Comparison of ENCODE assay signal across 17 cellular contexts in genomic region chr7:64515330-64515729, GRCh38. TPM values are rescaled to one million over a fixed set of nuclear protein-coding genes. Genes with fewer than 3 reads are reported as not detected.
DNase-seq lines count a peak whose midpoint lies in the region; ATAC-seq lines count a peak whose summit lies in the region.
"Had no signal": no experiment of that assay in that cellular context is flagged by ENCODE, and none has a peak within 500 bp of the region (broad histone marks: within the 10 kb centered on the region; RNA-seq: fewer than 3 reads in every experiment).

No MANE protein-coding gene starts in this region.

- no peaks in the 10 kb centered on the region for H3K27me3 Mint-ChIP-seq in CD4-positive, alpha-beta memory T cell
- H3K27me3 Mint-ChIP-seq: T-helper 17 cell had no signal

- peaks cover 53 to 64% of the 10 kb centered on the region in 2 donors for H3K36me3 Mint-ChIP-seq in CD4-positive, alpha-beta memory T cell

- no peaks in the 10 kb centered on the region for H3K36me3 ChIP-seq in CD4-positive, alpha-beta memory T cell (ENCODE audit: insufficient read depth, low read length)

- H3K27ac ChIP-seq in caudate nucleus (ENCODE audit: low read depth, low read length), result peak overlapping the region; percentile 40
- H3K27ac ChIP-seq in CD4-positive, alpha-beta memory T cell (ENCODE audit: low read depth, low read length), result no peak overlapping the region

- H3K27me3 ChIP-seq in CD4-positive, alpha-beta memory T cell (ENCODE audit: insufficient read depth, low read length), result no peaks in the 10 kb centered on the region

- H3K9me3 Mint-ChIP-seq in CD4-positive, alpha-beta memory T cell, result peaks cover 0 to 85% (median 69%) of the 10 kb centered on the region in 8 donors

- peaks cover 0 to 26% of the 10 kb centered on the region in 2 donors for H3K9me3 ChIP-seq in CD4-positive, alpha-beta memory T cell (ENCODE audit: control insufficient read depth in 1 of 2, low read length in 2 of 2)

- CTCF ChIA-PET in CD4-positive, alpha-beta memory T cell (lab: Charles Lee; ENCODE audit: partially characterized antibody), result no interaction called here

- DNase-seq in COLO668 (lab: John Stamatoyannopoulos, UW; ENCODE audit: unreplicated experiment), result peak; percentile 12
- DNase-seq in M059J (ENCODE audit: low read depth), result peak; percentile 62
- no peak for DNase-seq in caudate nucleus (lab: John Stamatoyannopoulos, UW)
- peak; percentile 10 for DNase-seq in renal cortical epithelial cell (ENCODE audit: low read depth)
- DNase-seq in CD4-positive, alpha-beta memory T cell, result no peak
- DNase-seq: activated CD8-positive, alpha-beta memory T cell treated with anti-CD3 and anti-CD28 coated beads for 24 hours; Caco-2; central memory CD4-positive, alpha-beta T cell; H7; NCI-H1436 treated with DMSO at 0.1 percent for 48 hours; NCI-H774; stimulated activated CD4-positive, alpha-beta T cell treated with anti-CD3 and anti-CD28 coated beads, Interleukin-12 subunit alpha, Interleukin-12 subunit beta, amount 100 ng/mL, for 4 hours; T-helper 17 cell had no signal

- H3K4me1 Mint-ChIP-seq in CD4-positive, alpha-beta memory T cell, result no peaks in the 10 kb centered on the region
- H3K4me1 Mint-ChIP-seq: T-helper 17 cell, WTC11 had no signal

- no peak overlapping the region for H3K4me3 ChIP-seq in CD4-positive, alpha-beta memory T cell (ENCODE audit: low read length in 2 of 2)

- no peak for ATAC-seq in GM21390 (IDR thresholded peaks at IDR 0.05; ENCODE audit: unreplicated experiment)
- no peak for ATAC-seq in GM18907 (IDR thresholded peaks at IDR 0.05; ENCODE audit: unreplicated experiment)
- ATAC-seq: esophagus mucosa, T-helper 17 cell, WTC11 had no signal

- no peak overlapping the region for H3K27ac Mint-ChIP-seq in CD4-positive, alpha-beta memory T cell
- H3K27ac Mint-ChIP-seq: T-helper 17 cell, WTC11 had no signal

- no peaks in the 10 kb centered on the region for H3K4me1 ChIP-seq in CD4-positive, alpha-beta memory T cell (ENCODE audit: insufficient read depth, low read length)
- H3K4me1 ChIP-seq: Caco-2 had no signal

- intact Hi-C loops in CD4-positive, alpha-beta memory T cell (cut with micrococcal nuclease), result no loop called here

- POLR2A ChIA-PET in CD4-positive, alpha-beta memory T cell (lab: Charles Lee; ENCODE audit: partially characterized antibody), result no interaction called here

- peak overlapping the region in 2 of 8 donors; percentile 38 to 53 for H3K4me3 Mint-ChIP-seq in CD4-positive, alpha-beta memory T cell
- H3K4me3 Mint-ChIP-seq: T-helper 17 cell, WTC11 had no signal

RNA-seq across cellular contexts. Expression of gene ZNF680, which starts 47.5 kb away (rescaled TPM):
- 8.8 and 12.1 TPM in 2 replicates for total RNA-seq in M059J (2014; rRNA removed; shearing (Covaris generic))
- total RNA-seq in renal cortical epithelial cell, result 14.9 and 24.6 TPM in 2 replicates
- 10 to 100 TPM; 17.7 to 19.6 TPM for total RNA-seq in CD4-positive, alpha-beta memory T cell
- polyA plus RNA-seq in CD4-positive, alpha-beta memory T cell, result 10 to 100 TPM in 1 of 2 donors, 1 to 10 TPM in 1; 7.4 to 10.1 TPM
- total RNA-seq: H7 had no signal

Comparison
In these comparisons a context has a peak if more than half of its experiments do, and no peak if none do; other contexts are left out.
1. DNase-seq: peak in COLO668 (single experiment), M059J (single experiment) and renal cortical epithelial cell (single experiment); none in caudate nucleus (0 of 61) and CD4-positive, alpha-beta memory T cell (0 of 5).